Comparison of ENCODE assay signal across 16 cellular contexts in genomic region chr17:43868236-43868994, GRCh38. TPM values are rescaled to one million over a fixed set of nuclear protein-coding genes. Genes with fewer than 3 reads are reported as not detected.
"Had no signal": no experiment of that assay in that cellular context is flagged by ENCODE, and none has a peak within 500 bp of the region (broad histone marks: within the 10 kb centered on the region; RNA-seq: fewer than 3 reads in every experiment).

No MANE protein-coding gene starts in this region.

- DNase-seq: activated effector memory CD4-positive, alpha-beta T cell treated with Interleukin-2 at 50 U/mL for 16 hours; cortex of kidney; effector memory CD4-positive, alpha-beta T cell; left ventricle myocardium inferior; substantia nigra; trophoblast cell had no signal

- H3K4me3 Mint-ChIP-seq: activated naive CD4-positive, alpha-beta T cell treated with anti-CD3 and anti-CD28 coated beads, Interleukin-2, amount 50 U/mL, for 24 hours; brain; central memory CD8-positive, alpha-beta T cell; neural progenitor cell; stimulated activated effector memory CD8-positive, alpha-beta T cell treated with anti-CD3 and anti-CD28 coated beads, Interleukin-12 subunit alpha, Interleukin-12 subunit beta, amount 100 ng/mL, for 72 hours had no signal

- H3K4me3 ChIP-seq: gastroesophageal sphincter, left ventricle myocardium inferior, neural progenitor cell, right atrium auricular region, smooth muscle cell had no signal

- FAIRE-seq: keratinocyte had no signal

- H3K4me1 ChIP-seq: gastroesophageal sphincter had no signal

- H3K27ac Mint-ChIP-seq: activated naive CD4-positive, alpha-beta T cell treated with anti-CD3 and anti-CD28 coated beads, Interleukin-2, amount 50 U/mL, for 24 hours; brain; neural progenitor cell; stimulated activated effector memory CD8-positive, alpha-beta T cell treated with anti-CD3 and anti-CD28 coated beads, Interleukin-12 subunit alpha, Interleukin-12 subunit beta, amount 100 ng/mL, for 72 hours had no signal

- H3K27me3 ChIP-seq: right atrium auricular region had no signal

- H3K4me1 Mint-ChIP-seq: activated naive CD4-positive, alpha-beta T cell treated with anti-CD3 and anti-CD28 coated beads, Interleukin-2, amount 50 U/mL, for 24 hours; central memory CD8-positive, alpha-beta T cell; stimulated activated effector memory CD8-positive, alpha-beta T cell treated with anti-CD3 and anti-CD28 coated beads, Interleukin-12 subunit alpha, Interleukin-12 subunit beta, amount 100 ng/mL, for 72 hours had no signal

- H3K9ac ChIP-seq: neural progenitor cell had no signal

- ATAC-seq: gastroesophageal sphincter; stimulated activated effector memory CD8-positive, alpha-beta T cell treated with anti-CD3 and anti-CD28 coated beads, Interleukin-12 subunit alpha, Interleukin-12 subunit beta, amount 100 ng/mL, for 72 hours had no signal

- H3K27ac ChIP-seq: epithelial cell of prostate, gastroesophageal sphincter, left ventricle myocardium inferior, neural progenitor cell, right atrium auricular region had no signal

- H3K36me3 Mint-ChIP-seq: brain; neural progenitor cell; stimulated activated effector memory CD8-positive, alpha-beta T cell treated with anti-CD3 and anti-CD28 coated beads, Interleukin-12 subunit alpha, Interleukin-12 subunit beta, amount 100 ng/mL, for 72 hours had no signal

- H3K36me3 ChIP-seq: gastroesophageal sphincter, left ventricle myocardium inferior, neural progenitor cell, right atrium auricular region had no signal

- H2AFZ ChIP-seq: neural progenitor cell had no signal

- H3K4me2 ChIP-seq: neural progenitor cell, smooth muscle cell had no signal

- H3K9me3 Mint-ChIP-seq: activated naive CD4-positive, alpha-beta T cell treated with anti-CD3 and anti-CD28 coated beads, Interleukin-2, amount 50 U/mL, for 24 hours; brain; central memory CD8-positive, alpha-beta T cell; neural progenitor cell; stimulated activated effector memory CD8-positive, alpha-beta T cell treated with anti-CD3 and anti-CD28 coated beads, Interleukin-12 subunit alpha, Interleukin-12 subunit beta, amount 100 ng/mL, for 72 hours had no signal

- H3K9me3 ChIP-seq: gastroesophageal sphincter, left ventricle myocardium inferior, right atrium auricular region had no signal

RNA-seq across cellular contexts. Expression of gene CD300LG, which starts 21.4 kb away (rescaled TPM):
- total RNA-seq: smooth muscle cell had no signal
- polyA plus RNA-seq: keratinocyte, smooth muscle cell had no signal
